9 cellular contexts compared by ENCODE assay signal in the genomic region with DNA sequence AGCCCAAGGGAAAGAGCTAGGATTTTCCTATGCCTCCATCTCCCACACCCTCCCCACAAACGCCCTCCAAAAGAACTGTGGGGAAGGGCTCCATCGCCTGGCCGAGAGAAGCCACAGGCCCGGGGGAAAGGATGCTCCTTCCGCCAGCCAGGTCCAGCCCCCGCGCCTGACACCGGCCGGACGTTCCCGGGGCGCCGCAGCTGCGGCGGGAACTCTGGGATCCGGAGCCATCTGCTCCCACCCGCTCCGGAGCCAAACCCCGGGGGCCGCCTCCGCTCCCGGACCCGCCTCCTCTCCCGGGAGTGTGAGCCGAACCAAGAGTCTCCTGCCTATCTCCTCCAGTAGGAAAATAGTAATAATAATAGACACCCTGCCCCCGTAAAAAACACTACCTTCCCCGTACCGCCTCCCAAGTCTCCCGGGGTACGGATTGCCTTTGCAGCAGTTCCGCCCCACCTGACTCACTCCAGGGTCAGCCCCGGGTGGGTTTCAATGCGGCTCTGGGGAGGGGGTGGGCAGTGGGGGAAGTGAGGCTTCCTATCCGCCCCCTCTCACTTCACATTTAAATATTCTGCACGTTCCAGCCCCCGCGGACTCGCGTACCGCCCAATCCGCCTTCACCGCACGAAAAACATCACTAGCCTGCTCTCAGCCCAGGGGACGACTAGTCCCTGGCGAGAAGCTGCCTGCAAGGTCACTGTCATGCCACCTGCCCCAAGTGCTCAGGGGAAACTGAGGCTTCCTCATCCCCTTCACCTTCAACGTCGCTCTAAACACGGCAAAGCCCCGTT. TPM values are rescaled to one million over a fixed set of nuclear protein-coding genes. Genes with fewer than 3 reads are reported as not detected.
DNase-seq lines count a peak whose midpoint lies in the region; ATAC-seq and TF ChIP-seq lines count a peak whose summit lies in the region.
"Had no signal": no experiment of that assay in that cellular context is flagged by ENCODE, and none has a peak within 500 bp of the region (broad histone marks: within the 10 kb centered on the region; RNA-seq: fewer than 3 reads in every experiment).

No MANE protein-coding gene starts in this region.

- H3K27ac ChIP-seq in heart left ventricle = peak overlapping the region in 7 of 12 donors; percentile 0 to 77 (median 65)
- H3K27ac ChIP-seq: BLaER1 had no signal

- WGBS in heart left ventricle, 4 donors = 7 to 19% (median 13%) methylated on average over 35 to 49 of the region's 49 CpGs

- intact Hi-C loops in heart left ventricle (cut with DNase I) = loop anchor here in 3 of 10 donors (10.0 kb wide), 2 partner anchors 101 to 151 kb away; partner anchors contain the start of gene B4GALNT1 (in 1 of the 3)

- H3K36me3 ChIP-seq in heart left ventricle = peaks cover 0 to 36% (median 0%) of the 10 kb centered on the region in 9 donors

- peaks cover 25 to 76% (median 39%) of the 10 kb centered on the region in 9 donors for H3K27me3 ChIP-seq in heart left ventricle
- H3K27me3 ChIP-seq: BLaER1 had no signal

- DNase-seq in NCI-H1417 (lab: John Stamatoyannopoulos, UW) (peak in 2 of 3 experiments; percentile 69 to 77), NCI-H1417 treated with DMSO at 0.1 percent for 48 hours (lab: John Stamatoyannopoulos, UW) (no peak), heart left ventricle (peak; percentile 54 to 72 (median 61)), skeletal muscle cell (ENCODE audit: low read depth) (no peak), hippocampal formation (lab: John Stamatoyannopoulos, UW) (no peak)
- DNase-seq in stimulated activated CD4-positive, alpha-beta T cell treated with anti-CD3 and anti-CD28 coated beads, Interleukin-4, amount 100 ng/mL, for 24 hours = no peak

- H3K4me3 ChIP-seq in heart left ventricle (peak overlapping the region; percentile 14 to 58 (median 46)), skeletal muscle cell (ENCODE audit: low read depth, low read length) (peak overlapping the region; percentile 37)
- H3K4me3 ChIP-seq: BLaER1 had no signal

- H3K9me3 ChIP-seq in heart left ventricle = no peaks in the 10 kb centered on the region
- H3K9me3 ChIP-seq: BLaER1 had no signal

- TF ChIP-seq POLR2A in heart left ventricle (IDR thresholded peaks at IDR 0.05) = no peak

- peak; percentile 78 for ATAC-seq in SK-N-SH treated with all-trans-retinoic acid at 6 μM for 48 hours
- ATAC-seq in heart left ventricle = peak; percentile 5 to 61 (median 34)
- no peak for ATAC-seq in GM18867 (IDR thresholded peaks at IDR 0.05; ENCODE audit: unreplicated experiment)

- TF ChIP-seq CTCF in heart left ventricle (IDR thresholded peaks at IDR 0.05) = peak in 6 of 12 donors; percentile 10 to 44 (median 30)

- H3K4me1 ChIP-seq in heart left ventricle = peaks cover 5 to 50% (median 31%) of the 10 kb centered on the region in 12 donors

TF ChIP-seq in SK-N-SH treated with all-trans-retinoic acid at 6 μM for 48 hours, 23 proteins besides CTCF, POLR2A, EP300 and RAD21:
- TF ChIP-seq BACH2 (CRISPR knock-in tag; IDR thresholded peaks at IDR 0.05; ENCODE audit: borderline replicate concordance) (no peak), ZFP30 (CRISPR knock-in tag; IDR thresholded peaks at IDR 0.05) (no peak), ZNF565 (CRISPR knock-in tag; conservative IDR thresholded peaks at IDR 0.05; ENCODE audit: low read depth) (no peak), ZNF8 (CRISPR knock-in tag; IDR thresholded peaks at IDR 0.05) (no peak), RARB (CRISPR knock-in tag; IDR thresholded peaks at IDR 0.05) (no peak), TCF4 (CRISPR knock-in tag; IDR thresholded peaks at IDR 0.05; ENCODE audit: borderline replicate concordance) (no peak), SNAI2 (CRISPR knock-in tag; IDR thresholded peaks at IDR 0.05) (no peak), ARNTL (CRISPR knock-in tag; IDR thresholded peaks at IDR 0.05; ENCODE audit: borderline replicate concordance, low read depth) (no peak), OSR1 (CRISPR knock-in tag; IDR thresholded peaks at IDR 0.05) (no peak), ZFP3 (CRISPR knock-in tag; IDR thresholded peaks at IDR 0.05) (no peak), PATZ1 (CRISPR knock-in tag; IDR thresholded peaks at IDR 0.05; ENCODE audit: borderline replicate concordance) (no peak), TOX (CRISPR knock-in tag; IDR thresholded peaks at IDR 0.05; ENCODE audit: borderline replicate concordance) (no peak), ISL1 (CRISPR knock-in tag; IDR thresholded peaks at IDR 0.05) (no peak)
- TF ChIP-seq, protein P1, sequence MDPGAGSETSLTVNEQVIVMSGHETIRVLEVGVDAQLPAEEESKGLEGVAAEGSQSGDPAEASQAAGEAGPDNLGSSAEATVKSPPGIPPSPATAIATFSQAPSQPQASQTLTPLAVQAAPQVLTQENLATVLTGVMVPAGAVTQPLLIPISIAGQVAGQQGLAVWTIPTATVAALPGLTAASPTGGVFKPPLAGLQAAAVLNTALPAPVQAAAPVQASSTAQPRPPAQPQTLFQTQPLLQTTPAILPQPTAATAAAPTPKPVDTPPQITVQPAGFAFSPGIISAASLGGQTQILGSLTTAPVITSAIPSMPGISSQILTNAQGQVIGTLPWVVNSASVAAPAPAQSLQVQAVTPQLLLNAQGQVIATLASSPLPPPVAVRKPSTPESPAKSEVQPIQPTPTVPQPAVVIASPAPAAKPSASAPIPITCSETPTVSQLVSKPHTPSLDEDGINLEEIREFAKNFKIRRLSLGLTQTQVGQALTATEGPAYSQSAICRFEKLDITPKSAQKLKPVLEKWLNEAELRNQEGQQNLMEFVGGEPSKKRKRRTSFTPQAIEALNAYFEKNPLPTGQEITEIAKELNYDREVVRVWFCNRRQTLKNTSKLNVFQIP (CRISPR knock-in tag; IDR thresholded peaks at IDR 0.05; ENCODE audit: borderline replicate concordance, low read depth) = no peak

RNA-seq across cellular contexts. Expression of gene AGAP2, which starts 2.4 kb away (rescaled TPM):
- 10 to 100 TPM in 2 of 9 donors, 1 to 10 TPM in 7; 4.2 to 12.0 (median 5.5) TPM for total RNA-seq in heart left ventricle
- 1 to 10 TPM; 3.9 to 8.6 TPM for polyA plus RNA-seq in heart left ventricle

RNA-seq across cellular contexts. Expression of gene TSPAN31, which starts 8.7 kb away (rescaled TPM):
- total RNA-seq in heart left ventricle = 10 to 100 TPM; 27.2 to 59.3 (median 31.4) TPM
- 10 to 100 TPM; 31.1 to 41.2 TPM for polyA plus RNA-seq in heart left ventricle

RNA-seq across cellular contexts. Expression of gene CDK4, which starts 16.0 kb away (rescaled TPM):
- 10 to 100 TPM; 38.1 to 62.1 (median 50.2) TPM for total RNA-seq in heart left ventricle
- polyA plus RNA-seq in heart left ventricle = 10 to 100 TPM; 23.4 to 81.9 TPM

RNA-seq across cellular contexts. Expression of gene MARCHF9, which starts 18.8 kb away (rescaled TPM):
- total RNA-seq in heart left ventricle = 10 to 100 TPM; 11.3 to 18.9 (median 13.3) TPM
- polyA plus RNA-seq in heart left ventricle = 10 to 100 TPM; 13.6 to 15.8 TPM

RNA-seq across cellular contexts. Expression of gene CYP27B1, which starts 30.7 kb away (rescaled TPM):
- under 1 TPM in 5 of 9 donors, not detected in 4; 0.16 to 0.77 (median 0.19) TPM for total RNA-seq in heart left ventricle
- under 1 TPM; 0.11 to 0.19 TPM for polyA plus RNA-seq in heart left ventricle

Comparison
In these comparisons a context has a peak if more than half of its experiments do, and no peak if none do; other contexts are left out.
1. DNase-seq: peak in NCI-H1417 (2 of 3) and heart left ventricle (5 of 5); none in NCI-H1417 treated with DMSO at 0.1 percent for 48 hours (single experiment), skeletal muscle cell (single experiment), hippocampal formation (0 of 2) and stimulated activated CD4-positive, alpha-beta T cell treated with anti-CD3 and anti-CD28 coated beads, Interleukin-4, amount 100 ng/mL, for 24 hours (single experiment).